8 cellular contexts compared by ENCODE assay signal in the genomic region with DNA sequence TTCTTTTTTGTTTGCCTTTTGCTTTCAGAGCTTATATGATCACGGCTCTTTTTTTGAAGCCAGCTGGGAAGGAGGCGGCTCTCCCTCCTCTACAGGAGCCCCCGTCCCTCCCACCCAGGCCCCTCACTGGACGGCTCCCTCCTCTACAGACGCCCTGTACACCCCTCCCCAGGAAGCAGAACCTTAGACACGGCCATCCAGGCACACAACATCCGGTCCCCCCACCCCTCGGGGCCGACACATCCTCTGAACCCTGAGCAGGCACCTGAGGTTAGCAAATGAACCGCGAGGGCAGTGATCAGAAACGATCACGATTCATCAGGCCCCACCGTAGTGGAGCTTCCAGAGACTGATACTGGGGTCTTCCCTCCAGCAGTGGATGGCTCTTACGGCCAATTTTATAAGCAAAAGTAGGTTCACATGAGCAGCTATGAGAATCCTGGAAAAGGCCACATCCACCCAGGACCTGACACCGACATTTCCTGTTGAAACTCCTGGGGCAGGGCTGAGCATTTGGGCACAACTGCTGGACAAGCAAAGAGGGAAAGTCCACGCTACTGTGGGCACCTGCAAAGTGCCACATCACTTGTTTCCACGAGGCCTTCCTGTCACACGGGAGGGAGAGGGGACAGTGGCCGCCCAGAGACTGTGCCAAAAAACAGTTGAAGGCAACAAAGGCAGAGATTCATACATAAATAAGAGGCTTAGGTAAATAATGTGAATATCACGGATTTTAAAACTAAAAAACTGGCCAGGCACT.
DNase-seq lines count a peak whose midpoint lies in the region; ATAC-seq lines count a peak whose summit lies in the region.

No MANE protein-coding gene starts in this region.

- POLR2A ChIA-PET in activated CD8-positive, alpha-beta T cell treated with anti-CD3 and anti-CD28 coated beads, Interleukin-2, amount 10 ng/mL, durations not matched to agents 7 days and 5 days (lab: Charles Lee), result interaction anchor here (0.8 to 2.3 kb wide), 7 partner anchors 9 to 109 kb away, joined by 3 to 9 read pairs (median 4); a partner anchor contains a TSS
- POLR2A ChIA-PET in naive thymus-derived CD8-positive, alpha-beta T cell (lab: Charles Lee), result interaction anchor here (0.7 to 3.1 kb wide), 13 partner anchors 9 to 130 kb away, joined by 3 to 15 read pairs (median 5); no protein-coding TSS in a partner anchor

- ATAC-seq in GM18870 (IDR thresholded peaks at IDR 0.05; ENCODE audit: unreplicated experiment), result peak; percentile 35
- peak; percentile 75 for ATAC-seq in HG03139 (IDR thresholded peaks at IDR 0.05; ENCODE audit: unreplicated experiment)
- ATAC-seq in activated CD8-positive, alpha-beta T cell treated with anti-CD3 and anti-CD28 coated beads, Interleukin-2, amount 10 ng/mL, durations not matched to agents 7 days and 5 days, result peak; percentile 63
- ATAC-seq in naive thymus-derived CD8-positive, alpha-beta T cell, result peak; percentile 77 to 89
- ATAC-seq in GM21360 (IDR thresholded peaks at IDR 0.05; ENCODE audit: unreplicated experiment), result no peak

- H3K36me3 ChIP-seq in MG63, result no peaks in the 10 kb centered on the region

- H3K9me3 Mint-ChIP-seq in activated CD8-positive, alpha-beta T cell treated with anti-CD3 and anti-CD28 coated beads, Interleukin-2, amount 10 ng/mL, durations not matched to agents 7 days and 5 days (ENCODE audit: insufficient read depth), result no peaks in the 10 kb centered on the region
- no peaks in the 10 kb centered on the region for H3K9me3 Mint-ChIP-seq in naive thymus-derived CD8-positive, alpha-beta T cell

- H3K27ac Mint-ChIP-seq in activated CD8-positive, alpha-beta T cell treated with anti-CD3 and anti-CD28 coated beads, Interleukin-2, amount 10 ng/mL, durations not matched to agents 7 days and 5 days, result peak overlapping the region; percentile 88
- peak overlapping the region; percentile 90 to 98 (median 94) for H3K27ac Mint-ChIP-seq in naive thymus-derived CD8-positive, alpha-beta T cell

- no peaks in the 10 kb centered on the region for H3K9me3 ChIP-seq in MG63

- H3K36me3 Mint-ChIP-seq in activated CD8-positive, alpha-beta T cell treated with anti-CD3 and anti-CD28 coated beads, Interleukin-2, amount 10 ng/mL, durations not matched to agents 7 days and 5 days (ENCODE audit: low read depth), result peaks cover 84% of the 10 kb centered on the region
- H3K36me3 Mint-ChIP-seq in naive thymus-derived CD8-positive, alpha-beta T cell, result peaks cover 0 to 68% (median 8%) of the 10 kb centered on the region in 3 donors

- H3K4me1 Mint-ChIP-seq in activated CD8-positive, alpha-beta T cell treated with anti-CD3 and anti-CD28 coated beads, Interleukin-2, amount 10 ng/mL, durations not matched to agents 7 days and 5 days (ENCODE audit: low read depth), result peaks cover 96% of the 10 kb centered on the region
- peaks cover 51 to 91% (median 85%) of the 10 kb centered on the region in 4 donors for H3K4me1 Mint-ChIP-seq in naive thymus-derived CD8-positive, alpha-beta T cell

- CTCF ChIA-PET in activated CD8-positive, alpha-beta T cell treated with anti-CD3 and anti-CD28 coated beads, Interleukin-2, amount 10 ng/mL, durations not matched to agents 7 days and 5 days (lab: Charles Lee), result interaction anchor here (0.7 to 3.1 kb wide), 5 partner anchors 11 to 130 kb away, joined by 3 to 21 read pairs (median 4); a partner anchor contains a TSS

- no peaks in the 10 kb centered on the region for H3K27me3 Mint-ChIP-seq in activated CD8-positive, alpha-beta T cell treated with anti-CD3 and anti-CD28 coated beads, Interleukin-2, amount 10 ng/mL, durations not matched to agents 7 days and 5 days (ENCODE audit: low read depth)
- H3K27me3 Mint-ChIP-seq in naive thymus-derived CD8-positive, alpha-beta T cell, result no peaks in the 10 kb centered on the region

- peak overlapping the region; percentile 74 for H3K4me3 Mint-ChIP-seq in activated CD8-positive, alpha-beta T cell treated with anti-CD3 and anti-CD28 coated beads, Interleukin-2, amount 10 ng/mL, durations not matched to agents 7 days and 5 days
- H3K4me3 Mint-ChIP-seq in naive thymus-derived CD8-positive, alpha-beta T cell, result peak overlapping the region; percentile 65 to 87 (median 80)

- no peaks in the 10 kb centered on the region for H3K27me3 ChIP-seq in MG63

- H3K4me3 ChIP-seq in MG63, result no peak overlapping the region

- DNase-seq in activated CD8-positive, alpha-beta T cell treated with anti-CD3 and anti-CD28 coated beads, Interleukin-2, amount 10 ng/mL, durations not matched to agents 7 days and 5 days, result peak; percentile 89
- DNase-seq in naive thymus-derived CD8-positive, alpha-beta T cell, result peak; percentile 33 to 84 (median 65)
- DNase-seq in MG63 (no peak), Ammon's horn (ENCODE audit: low spot score) (no peak), SK-N-DZ (ENCODE audit: low spot score) (no peak)

Comparison
In these comparisons a context has a peak if more than half of its experiments do, and no peak if none do; other contexts are left out.
1. DNase-seq: peak in activated CD8-positive, alpha-beta T cell treated with anti-CD3 and anti-CD28 coated beads, Interleukin-2, amount 10 ng/mL, durations not matched to agents 7 days and 5 days (single experiment) and naive thymus-derived CD8-positive, alpha-beta T cell (10 of 10); none in MG63 (single experiment), Ammon's horn (single experiment) and SK-N-DZ (single experiment).